ENCODE assay signal across 1 cellular context in the genomic region with DNA sequence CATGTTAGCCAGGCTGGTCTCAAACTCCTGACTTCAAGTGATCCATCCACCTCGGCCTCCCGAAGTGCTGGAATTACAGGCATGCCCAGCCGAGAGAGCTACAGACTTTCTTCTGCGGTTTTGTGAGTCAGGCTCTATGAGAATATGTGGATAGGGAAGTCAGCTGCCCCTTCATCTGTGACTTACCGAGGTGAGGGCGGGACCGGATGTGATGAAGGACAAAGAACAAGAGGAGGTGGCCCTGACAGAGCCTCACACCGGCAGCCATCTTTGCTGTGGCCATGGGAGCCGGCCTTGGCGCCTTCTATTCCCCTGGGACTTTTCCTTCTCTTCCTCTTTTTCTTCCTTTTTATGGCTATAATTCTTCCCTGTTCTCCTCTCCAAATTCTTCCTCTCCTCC.
TF ChIP-seq lines count a peak whose summit lies in the region.

No MANE protein-coding gene starts in this region.

TF ChIP-seq in K562, 482 proteins besides CTCF, POLR2A, EP300 and RAD21 (continued from another document and continues in another):
- TF ChIP-seq, protein P1, sequence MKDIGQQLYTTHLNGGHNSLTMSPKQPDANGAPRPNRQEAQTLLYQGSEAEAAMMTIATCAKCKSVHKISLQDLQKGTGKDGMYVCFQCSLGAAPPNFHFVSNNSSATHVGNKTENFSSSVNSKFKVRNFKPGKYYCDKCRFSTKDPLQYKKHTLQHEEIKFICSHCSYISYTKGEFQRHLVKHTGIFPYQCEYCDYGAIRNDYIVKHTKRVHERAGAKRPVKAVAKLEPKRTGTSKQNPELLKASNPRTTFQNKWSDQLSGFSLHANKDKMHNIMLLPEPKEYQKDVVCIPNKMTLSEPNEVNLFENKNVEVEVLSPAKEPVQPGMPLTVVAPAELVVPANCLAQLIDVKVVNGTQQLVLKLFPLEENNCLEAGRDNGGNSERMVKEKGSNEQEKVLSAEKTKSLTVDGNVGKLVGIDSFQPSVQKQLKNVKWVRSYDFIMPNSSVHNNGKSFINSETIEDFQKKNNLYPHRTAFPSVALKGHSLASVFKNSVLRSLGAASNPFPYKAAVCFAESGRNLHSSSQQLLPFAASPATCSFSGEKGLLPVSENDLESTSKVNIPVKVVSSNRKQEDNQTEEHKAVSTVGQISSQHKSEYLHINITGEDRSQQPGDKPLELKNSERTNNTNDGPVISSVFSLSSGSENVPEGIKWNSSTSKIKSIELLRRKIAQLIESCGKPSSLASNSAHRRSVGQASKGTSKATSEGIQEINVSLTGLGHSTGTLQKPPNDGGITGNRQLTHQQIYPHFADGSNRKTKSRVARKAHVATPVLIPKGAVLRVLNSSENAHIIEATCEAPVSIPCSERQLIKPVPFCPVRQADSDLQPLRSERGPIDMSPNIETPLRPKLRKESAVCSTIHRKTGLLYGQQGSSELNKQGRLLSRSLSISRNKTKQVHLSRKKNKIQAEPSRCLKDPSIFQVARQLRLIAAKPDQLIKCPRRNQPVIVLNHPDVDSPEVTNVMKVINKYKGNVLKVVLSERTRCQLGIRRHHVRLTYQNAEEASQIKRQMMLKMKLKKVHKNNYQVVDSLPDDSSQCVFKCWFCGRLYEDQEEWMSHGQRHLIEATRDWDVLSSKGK (CRISPR knock-in tag; IDR thresholded peaks at IDR 0.05): no peak
- TF ChIP-seq SP1 (CRISPR knock-in tag; IDR thresholded peaks at IDR 0.05) (no peak), MEIS2 (IDR thresholded peaks at IDR 0.05; ENCODE audit: partially characterized antibody) (no peak), ZNF584 (CRISPR knock-in tag; IDR thresholded peaks at IDR 0.05; ENCODE audit: low read depth) (0 out of 2 replicates have a peak, but pooled peaks have one; percentile 33), LEF1 (IDR thresholded peaks at IDR 0.05) (no peak), CHD4 (IDR thresholded peaks at IDR 0.05; ENCODE audit: insufficient read depth, insufficient replicate concordance, low read depth, low read length, poor library complexity, severe bottlenecking) (no peak), BACH1 (tag; IDR thresholded peaks at IDR 0.05) (no peak), SMARCE1 (IDR thresholded peaks at IDR 0.05) (no peak), ZBTB8A (IDR thresholded peaks at IDR 0.05; ENCODE audit: partially characterized antibody) (no peak), PTTG1 (tag; IDR thresholded peaks at IDR 0.05; ENCODE audit: low read depth) (no peak), RBBP5 (IDR thresholded peaks at IDR 0.05; ENCODE audit: borderline replicate concordance, insufficient read depth, low read length, poor library complexity, severe bottlenecking) (no peak), ASH1L (IDR thresholded peaks at IDR 0.05; ENCODE audit: borderline replicate concordance, low read depth, partially characterized antibody) (no peak), FOSL1 (tag; conservative IDR thresholded peaks at IDR 0.05) (peak; percentile 64), L3MBTL2 (IDR thresholded peaks at IDR 0.05) (peak; percentile 34; the same call in 1 of the 2 replicates)
- TF ChIP-seq, protein P2, sequence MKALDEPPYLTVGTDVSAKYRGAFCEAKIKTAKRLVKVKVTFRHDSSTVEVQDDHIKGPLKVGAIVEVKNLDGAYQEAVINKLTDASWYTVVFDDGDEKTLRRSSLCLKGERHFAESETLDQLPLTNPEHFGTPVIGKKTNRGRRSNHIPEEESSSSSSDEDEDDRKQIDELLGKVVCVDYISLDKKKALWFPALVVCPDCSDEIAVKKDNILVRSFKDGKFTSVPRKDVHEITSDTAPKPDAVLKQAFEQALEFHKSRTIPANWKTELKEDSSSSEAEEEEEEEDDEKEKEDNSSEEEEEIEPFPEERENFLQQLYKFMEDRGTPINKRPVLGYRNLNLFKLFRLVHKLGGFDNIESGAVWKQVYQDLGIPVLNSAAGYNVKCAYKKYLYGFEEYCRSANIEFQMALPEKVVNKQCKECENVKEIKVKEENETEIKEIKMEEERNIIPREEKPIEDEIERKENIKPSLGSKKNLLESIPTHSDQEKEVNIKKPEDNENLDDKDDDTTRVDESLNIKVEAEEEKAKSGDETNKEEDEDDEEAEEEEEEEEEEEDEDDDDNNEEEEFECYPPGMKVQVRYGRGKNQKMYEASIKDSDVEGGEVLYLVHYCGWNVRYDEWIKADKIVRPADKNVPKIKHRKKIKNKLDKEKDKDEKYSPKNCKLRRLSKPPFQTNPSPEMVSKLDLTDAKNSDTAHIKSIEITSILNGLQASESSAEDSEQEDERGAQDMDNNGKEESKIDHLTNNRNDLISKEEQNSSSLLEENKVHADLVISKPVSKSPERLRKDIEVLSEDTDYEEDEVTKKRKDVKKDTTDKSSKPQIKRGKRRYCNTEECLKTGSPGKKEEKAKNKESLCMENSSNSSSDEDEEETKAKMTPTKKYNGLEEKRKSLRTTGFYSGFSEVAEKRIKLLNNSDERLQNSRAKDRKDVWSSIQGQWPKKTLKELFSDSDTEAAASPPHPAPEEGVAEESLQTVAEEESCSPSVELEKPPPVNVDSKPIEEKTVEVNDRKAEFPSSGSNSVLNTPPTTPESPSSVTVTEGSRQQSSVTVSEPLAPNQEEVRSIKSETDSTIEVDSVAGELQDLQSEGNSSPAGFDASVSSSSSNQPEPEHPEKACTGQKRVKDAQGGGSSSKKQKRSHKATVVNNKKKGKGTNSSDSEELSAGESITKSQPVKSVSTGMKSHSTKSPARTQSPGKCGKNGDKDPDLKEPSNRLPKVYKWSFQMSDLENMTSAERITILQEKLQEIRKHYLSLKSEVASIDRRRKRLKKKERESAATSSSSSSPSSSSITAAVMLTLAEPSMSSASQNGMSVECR (CRISPR knock-in tag; IDR thresholded peaks at IDR 0.05): no peak
- TF ChIP-seq, protein P3, sequence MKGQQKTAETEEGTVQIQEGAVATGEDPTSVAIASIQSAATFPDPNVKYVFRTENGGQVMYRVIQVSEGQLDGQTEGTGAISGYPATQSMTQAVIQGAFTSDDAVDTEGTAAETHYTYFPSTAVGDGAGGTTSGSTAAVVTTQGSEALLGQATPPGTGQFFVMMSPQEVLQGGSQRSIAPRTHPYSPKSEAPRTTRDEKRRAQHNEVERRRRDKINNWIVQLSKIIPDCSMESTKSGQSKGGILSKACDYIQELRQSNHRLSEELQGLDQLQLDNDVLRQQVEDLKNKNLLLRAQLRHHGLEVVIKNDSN (CRISPR knock-in tag; IDR thresholded peaks at IDR 0.05): 0 out of 2 replicates have a peak, but pooled peaks have one; percentile 21
- TF ChIP-seq, protein P4, sequence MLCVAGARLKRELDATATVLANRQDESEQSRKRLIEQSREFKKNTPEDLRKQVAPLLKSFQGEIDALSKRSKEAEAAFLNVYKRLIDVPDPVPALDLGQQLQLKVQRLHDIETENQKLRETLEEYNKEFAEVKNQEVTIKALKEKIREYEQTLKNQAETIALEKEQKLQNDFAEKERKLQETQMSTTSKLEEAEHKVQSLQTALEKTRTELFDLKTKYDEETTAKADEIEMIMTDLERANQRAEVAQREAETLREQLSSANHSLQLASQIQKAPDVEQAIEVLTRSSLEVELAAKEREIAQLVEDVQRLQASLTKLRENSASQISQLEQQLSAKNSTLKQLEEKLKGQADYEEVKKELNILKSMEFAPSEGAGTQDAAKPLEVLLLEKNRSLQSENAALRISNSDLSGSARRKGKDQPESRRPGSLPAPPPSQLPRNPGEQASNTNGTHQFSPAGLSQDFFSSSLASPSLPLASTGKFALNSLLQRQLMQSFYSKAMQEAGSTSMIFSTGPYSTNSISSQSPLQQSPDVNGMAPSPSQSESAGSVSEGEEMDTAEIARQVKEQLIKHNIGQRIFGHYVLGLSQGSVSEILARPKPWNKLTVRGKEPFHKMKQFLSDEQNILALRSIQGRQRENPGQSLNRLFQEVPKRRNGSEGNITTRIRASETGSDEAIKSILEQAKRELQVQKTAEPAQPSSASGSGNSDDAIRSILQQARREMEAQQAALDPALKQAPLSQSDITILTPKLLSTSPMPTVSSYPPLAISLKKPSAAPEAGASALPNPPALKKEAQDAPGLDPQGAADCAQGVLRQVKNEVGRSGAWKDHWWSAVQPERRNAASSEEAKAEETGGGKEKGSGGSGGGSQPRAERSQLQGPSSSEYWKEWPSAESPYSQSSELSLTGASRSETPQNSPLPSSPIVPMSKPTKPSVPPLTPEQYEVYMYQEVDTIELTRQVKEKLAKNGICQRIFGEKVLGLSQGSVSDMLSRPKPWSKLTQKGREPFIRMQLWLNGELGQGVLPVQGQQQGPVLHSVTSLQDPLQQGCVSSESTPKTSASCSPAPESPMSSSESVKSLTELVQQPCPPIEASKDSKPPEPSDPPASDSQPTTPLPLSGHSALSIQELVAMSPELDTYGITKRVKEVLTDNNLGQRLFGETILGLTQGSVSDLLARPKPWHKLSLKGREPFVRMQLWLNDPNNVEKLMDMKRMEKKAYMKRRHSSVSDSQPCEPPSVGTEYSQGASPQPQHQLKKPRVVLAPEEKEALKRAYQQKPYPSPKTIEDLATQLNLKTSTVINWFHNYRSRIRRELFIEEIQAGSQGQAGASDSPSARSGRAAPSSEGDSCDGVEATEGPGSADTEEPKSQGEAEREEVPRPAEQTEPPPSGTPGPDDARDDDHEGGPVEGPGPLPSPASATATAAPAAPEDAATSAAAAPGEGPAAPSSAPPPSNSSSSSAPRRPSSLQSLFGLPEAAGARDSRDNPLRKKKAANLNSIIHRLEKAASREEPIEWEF (CRISPR knock-in tag; IDR thresholded peaks at IDR 0.05): no peak
- TF ChIP-seq, protein P5, sequence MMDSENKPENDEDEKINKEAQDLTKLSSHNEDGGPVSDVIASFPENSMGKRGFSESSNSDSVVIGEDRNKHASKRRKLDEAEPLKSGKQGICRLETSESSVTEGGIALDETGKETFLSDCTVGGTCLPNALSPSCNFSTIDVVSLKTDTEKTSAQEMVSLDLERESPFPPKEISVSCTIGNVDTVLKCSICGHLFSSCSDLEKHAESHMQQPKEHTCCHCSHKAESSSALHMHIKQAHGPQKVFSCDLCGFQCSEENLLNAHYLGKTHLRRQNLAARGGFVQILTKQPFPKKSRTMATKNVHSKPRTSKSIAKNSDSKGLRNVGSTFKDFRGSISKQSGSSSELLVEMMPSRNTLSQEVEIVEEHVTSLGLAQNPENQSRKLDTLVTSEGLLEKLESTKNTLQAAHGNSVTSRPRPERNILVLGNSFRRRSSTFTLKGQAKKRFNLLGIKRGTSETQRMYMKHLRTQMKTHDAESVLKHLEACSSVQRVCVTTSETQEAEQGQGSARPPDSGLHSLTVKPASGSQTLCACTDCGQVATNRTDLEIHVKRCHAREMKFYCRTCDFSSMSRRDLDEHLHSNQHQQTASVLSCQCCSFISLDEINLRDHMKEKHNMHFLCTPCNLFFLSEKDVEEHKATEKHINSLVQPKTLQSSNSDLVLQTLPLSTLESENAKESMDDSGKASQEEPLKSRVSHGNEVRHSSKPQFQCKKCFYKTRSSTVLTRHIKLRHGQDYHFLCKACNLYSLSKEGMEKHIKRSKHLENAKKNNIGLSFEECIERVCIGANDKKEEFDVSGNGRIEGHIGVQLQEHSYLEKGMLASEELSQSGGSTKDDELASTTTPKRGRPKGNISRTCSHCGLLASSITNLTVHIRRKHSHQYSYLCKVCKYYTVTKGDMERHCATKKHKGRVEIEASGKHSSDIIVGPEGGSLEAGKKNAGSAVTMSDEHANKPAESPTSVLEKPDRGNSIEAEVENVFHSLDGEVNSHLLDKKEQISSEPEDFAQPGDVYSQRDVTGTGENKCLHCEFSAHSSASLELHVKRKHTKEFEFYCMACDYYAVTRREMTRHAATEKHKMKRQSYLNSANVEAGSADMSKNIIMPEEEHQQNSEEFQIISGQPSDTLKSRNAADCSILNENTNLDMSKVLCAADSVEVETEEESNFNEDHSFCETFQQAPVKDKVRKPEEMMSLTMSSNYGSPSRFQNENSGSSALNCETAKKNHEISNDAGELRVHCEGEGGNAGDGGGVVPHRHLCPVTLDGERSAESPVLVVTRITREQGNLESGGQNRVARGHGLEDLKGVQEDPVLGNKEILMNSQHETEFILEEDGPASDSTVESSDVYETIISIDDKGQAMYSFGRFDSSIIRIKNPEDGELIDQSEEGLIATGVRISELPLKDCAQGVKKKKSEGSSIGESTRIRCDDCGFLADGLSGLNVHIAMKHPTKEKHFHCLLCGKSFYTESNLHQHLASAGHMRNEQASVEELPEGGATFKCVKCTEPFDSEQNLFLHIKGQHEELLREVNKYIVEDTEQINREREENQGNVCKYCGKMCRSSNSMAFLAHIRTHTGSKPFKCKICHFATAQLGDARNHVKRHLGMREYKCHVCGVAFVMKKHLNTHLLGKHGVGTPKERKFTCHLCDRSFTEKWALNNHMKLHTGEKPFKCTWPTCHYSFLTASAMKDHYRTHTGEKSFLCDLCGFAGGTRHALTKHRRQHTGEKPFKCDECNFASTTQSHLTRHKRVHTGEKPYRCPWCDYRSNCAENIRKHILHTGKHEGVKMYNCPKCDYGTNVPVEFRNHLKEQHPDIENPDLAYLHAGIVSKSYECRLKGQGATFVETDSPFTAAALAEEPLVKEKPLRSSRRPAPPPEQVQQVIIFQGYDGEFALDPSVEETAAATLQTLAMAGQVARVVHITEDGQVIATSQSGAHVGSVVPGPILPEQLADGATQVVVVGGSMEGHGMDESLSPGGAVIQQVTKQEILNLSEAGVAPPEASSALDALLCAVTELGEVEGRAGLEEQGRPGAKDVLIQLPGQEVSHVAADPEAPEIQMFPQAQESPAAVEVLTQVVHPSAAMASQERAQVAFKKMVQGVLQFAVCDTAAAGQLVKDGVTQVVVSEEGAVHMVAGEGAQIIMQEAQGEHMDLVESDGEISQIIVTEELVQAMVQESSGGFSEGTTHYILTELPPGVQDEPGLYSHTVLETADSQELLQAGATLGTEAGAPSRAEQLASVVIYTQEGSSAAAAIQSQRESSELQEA (IDR thresholded peaks at IDR 0.05; ENCODE audit: low read depth): no peak
- TF ChIP-seq, protein P6, sequence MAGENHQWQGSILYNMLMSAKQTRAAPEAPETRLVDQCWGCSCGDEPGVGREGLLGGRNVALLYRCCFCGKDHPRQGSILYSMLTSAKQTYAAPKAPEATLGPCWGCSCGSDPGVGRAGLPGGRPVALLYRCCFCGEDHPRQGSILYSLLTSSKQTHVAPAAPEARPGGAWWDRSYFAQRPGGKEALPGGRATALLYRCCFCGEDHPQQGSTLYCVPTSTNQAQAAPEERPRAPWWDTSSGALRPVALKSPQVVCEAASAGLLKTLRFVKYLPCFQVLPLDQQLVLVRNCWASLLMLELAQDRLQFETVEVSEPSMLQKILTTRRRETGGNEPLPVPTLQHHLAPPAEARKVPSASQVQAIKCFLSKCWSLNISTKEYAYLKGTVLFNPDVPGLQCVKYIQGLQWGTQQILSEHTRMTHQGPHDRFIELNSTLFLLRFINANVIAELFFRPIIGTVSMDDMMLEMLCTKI (IDR thresholded peaks at IDR 0.05; ENCODE audit: partially characterized antibody): no peak
- TF ChIP-seq, protein P7, sequence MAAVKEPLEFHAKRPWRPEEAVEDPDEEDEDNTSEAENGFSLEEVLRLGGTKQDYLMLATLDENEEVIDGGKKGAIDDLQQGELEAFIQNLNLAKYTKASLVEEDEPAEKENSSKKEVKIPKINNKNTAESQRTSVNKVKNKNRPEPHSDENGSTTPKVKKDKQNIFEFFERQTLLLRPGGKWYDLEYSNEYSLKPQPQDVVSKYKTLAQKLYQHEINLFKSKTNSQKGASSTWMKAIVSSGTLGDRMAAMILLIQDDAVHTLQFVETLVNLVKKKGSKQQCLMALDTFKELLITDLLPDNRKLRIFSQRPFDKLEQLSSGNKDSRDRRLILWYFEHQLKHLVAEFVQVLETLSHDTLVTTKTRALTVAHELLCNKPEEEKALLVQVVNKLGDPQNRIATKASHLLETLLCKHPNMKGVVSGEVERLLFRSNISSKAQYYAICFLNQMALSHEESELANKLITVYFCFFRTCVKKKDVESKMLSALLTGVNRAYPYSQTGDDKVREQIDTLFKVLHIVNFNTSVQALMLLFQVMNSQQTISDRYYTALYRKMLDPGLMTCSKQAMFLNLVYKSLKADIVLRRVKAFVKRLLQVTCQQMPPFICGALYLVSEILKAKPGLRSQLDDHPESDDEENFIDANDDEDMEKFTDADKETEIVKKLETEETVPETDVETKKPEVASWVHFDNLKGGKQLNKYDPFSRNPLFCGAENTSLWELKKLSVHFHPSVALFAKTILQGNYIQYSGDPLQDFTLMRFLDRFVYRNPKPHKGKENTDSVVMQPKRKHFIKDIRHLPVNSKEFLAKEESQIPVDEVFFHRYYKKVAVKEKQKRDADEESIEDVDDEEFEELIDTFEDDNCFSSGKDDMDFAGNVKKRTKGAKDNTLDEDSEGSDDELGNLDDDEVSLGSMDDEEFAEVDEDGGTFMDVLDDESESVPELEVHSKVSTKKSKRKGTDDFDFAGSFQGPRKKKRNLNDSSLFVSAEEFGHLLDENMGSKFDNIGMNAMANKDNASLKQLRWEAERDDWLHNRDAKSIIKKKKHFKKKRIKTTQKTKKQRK (IDR thresholded peaks at IDR 0.05; ENCODE audit: borderline replicate concordance, low read depth, low read length): no peak
